ENCODE assay signal across 10 cellular contexts in genomic region chr1:151838491-151839412, GRCh38. TPM values are rescaled to one million over a fixed set of nuclear protein-coding genes. Genes with fewer than 3 reads are reported as not detected.
DNase-seq lines count a peak whose midpoint lies in the region; ATAC-seq lines count a peak whose summit lies in the region.
"Had no signal": no experiment of that assay in that cellular context is flagged by ENCODE, and none has a peak within 500 bp of the region (broad histone marks: within the 10 kb centered on the region; RNA-seq: fewer than 3 reads in every experiment).

No MANE protein-coding gene starts in this region.

- H3K9me3 ChIP-seq in right cardiac atrium (ENCODE audit: control insufficient read depth, low read length) (no peaks in the 10 kb centered on the region), skeletal muscle satellite cell (replicated peaks; ENCODE audit: low read length) (no peaks in the 10 kb centered on the region)
- H3K9me3 ChIP-seq: mucosa of descending colon had no signal

- intact Hi-C loops in right cardiac atrium (cut with DNase I) = loop anchor here in 2 of 4 donors (10.0 kb wide), 1 partner anchor 244 kb away; no protein-coding TSS in a partner anchor

- H3K9me3 Mint-ChIP-seq in activated CD8-positive, alpha-beta T cell treated with anti-CD3 and anti-CD28 coated beads, Interleukin-2, amount 10 ng/mL, durations not matched to agents 7 days and 5 days (ENCODE audit: insufficient read depth) = no peaks in the 10 kb centered on the region

- H3K27me3 Mint-ChIP-seq in activated CD8-positive, alpha-beta T cell treated with anti-CD3 and anti-CD28 coated beads, Interleukin-2, amount 10 ng/mL, durations not matched to agents 7 days and 5 days (ENCODE audit: low read depth) = peaks cover 12% of the 10 kb centered on the region

- H3K27ac Mint-ChIP-seq in activated CD8-positive, alpha-beta T cell treated with anti-CD3 and anti-CD28 coated beads, Interleukin-2, amount 10 ng/mL, durations not matched to agents 7 days and 5 days = peak overlapping the region; percentile 27

- no peaks in the 10 kb centered on the region for H3K27me3 ChIP-seq in right cardiac atrium (ENCODE audit: control insufficient read depth, insufficient read depth)
- peaks cover 39% of the 10 kb centered on the region for H3K27me3 ChIP-seq in skeletal muscle satellite cell (ENCODE audit: control insufficient read depth, insufficient read depth, low read length)

- 5% methylated on average over 93 of the region's 93 CpGs for WGBS in right cardiac atrium

- H3K9ac ChIP-seq in skeletal muscle satellite cell (ENCODE audit: low read depth, low read length) = peak overlapping the region; percentile 51

- no peaks in the 10 kb centered on the region for H3K36me3 Mint-ChIP-seq in activated CD8-positive, alpha-beta T cell treated with anti-CD3 and anti-CD28 coated beads, Interleukin-2, amount 10 ng/mL, durations not matched to agents 7 days and 5 days (ENCODE audit: low read depth)

- no peaks in the 10 kb centered on the region for H3K36me3 ChIP-seq in skeletal muscle satellite cell (ENCODE audit: insufficient read depth, low read length)

- H3K4me1 Mint-ChIP-seq in activated CD8-positive, alpha-beta T cell treated with anti-CD3 and anti-CD28 coated beads, Interleukin-2, amount 10 ng/mL, durations not matched to agents 7 days and 5 days (ENCODE audit: low read depth) = peaks cover 56% of the 10 kb centered on the region

- CTCF ChIA-PET in activated CD8-positive, alpha-beta T cell treated with anti-CD3 and anti-CD28 coated beads, Interleukin-2, amount 10 ng/mL, durations not matched to agents 7 days and 5 days (lab: Charles Lee) = interaction anchor here (1.9 kb wide), 1 partner anchor 163 kb away, joined by 5 read pairs; no protein-coding TSS in a partner anchor

- ATAC-seq in GM19025 (IDR thresholded peaks at IDR 0.05; ENCODE audit: low read depth, unreplicated experiment) = peak; percentile 28
- ATAC-seq in activated CD8-positive, alpha-beta T cell treated with anti-CD3 and anti-CD28 coated beads, Interleukin-2, amount 10 ng/mL, durations not matched to agents 7 days and 5 days = peak; percentile 7
- peak; percentile 7 to 24 for ATAC-seq in right cardiac atrium
- no peak for ATAC-seq in HG03457 (IDR thresholded peaks at IDR 0.05; ENCODE audit: unreplicated experiment)
- ATAC-seq in HG03460 (IDR thresholded peaks at IDR 0.05; ENCODE audit: unreplicated experiment) = no peak

- H3K4me1 ChIP-seq in right cardiac atrium (ENCODE audit: control insufficient read depth, insufficient read depth, low read length) (no peaks in the 10 kb centered on the region), skeletal muscle satellite cell (ENCODE audit: control insufficient read depth, insufficient read depth, low read length) (peaks cover 23% of the 10 kb centered on the region)

- peak overlapping the region; percentile 70 for H3K4me3 Mint-ChIP-seq in activated CD8-positive, alpha-beta T cell treated with anti-CD3 and anti-CD28 coated beads, Interleukin-2, amount 10 ng/mL, durations not matched to agents 7 days and 5 days

- no peak for DNase-seq in activated CD8-positive, alpha-beta T cell treated with anti-CD3 and anti-CD28 coated beads, Interleukin-2, amount 10 ng/mL, durations not matched to agents 7 days and 5 days
- peak in 2 of 3 donors; percentile 28 to 64 for DNase-seq in right cardiac atrium
- no peak for DNase-seq in mucosa of gallbladder (ENCODE audit: low spot score)
- DNase-seq in NCI-H2081 (lab: John Stamatoyannopoulos, UW) = no peak

- H3K27ac ChIP-seq in right cardiac atrium (ENCODE audit: low read length) = no peak overlapping the region

- H3K4me3 ChIP-seq in right cardiac atrium (ENCODE audit: low read length) = peak overlapping the region; percentile 53
- peak overlapping the region; percentile 64 for H3K4me3 ChIP-seq in skeletal muscle satellite cell (ENCODE audit: low read length)

- POLR2A ChIA-PET in activated CD8-positive, alpha-beta T cell treated with anti-CD3 and anti-CD28 coated beads, Interleukin-2, amount 10 ng/mL, durations not matched to agents 7 days and 5 days (lab: Charles Lee) = interaction anchor here (1.1 to 4.0 kb wide), 2 partner anchors 9 to 70 kb away, joined by 3 to 17 read pairs; partner anchors contain the start of gene THEM4

- H3K4me2 ChIP-seq in skeletal muscle satellite cell (ENCODE audit: low read length) = peak overlapping the region; percentile 78

RNA-seq across cellular contexts. Expression of gene C2CD4D, which starts 0.9 kb away (rescaled TPM):
- under 1 TPM; 0.23 to 0.26 TPM for total RNA-seq in activated CD8-positive, alpha-beta T cell treated with anti-CD3 and anti-CD28 coated beads, Interleukin-2, amount 10 ng/mL, durations not matched to agents 7 days and 5 days
- total RNA-seq in right cardiac atrium = under 1 TPM in 3 of 4 donors, not detected in 1; 0.11 to 0.21 (median 0.17) TPM
- polyA plus RNA-seq in right cardiac atrium = 0.05 TPM
- total RNA-seq in skeletal muscle satellite cell (2012; rRNA removed) = not detected in 2 replicates
- total RNA-seq in mucosa of gallbladder = 1.2 TPM
- total RNA-seq: M059J had no signal

RNA-seq across cellular contexts. Expression of gene RORC, which starts 7.2 kb away (rescaled TPM):
- total RNA-seq in activated CD8-positive, alpha-beta T cell treated with anti-CD3 and anti-CD28 coated beads, Interleukin-2, amount 10 ng/mL, durations not matched to agents 7 days and 5 days = 1 to 10 TPM; 2.4 to 2.7 TPM
- total RNA-seq in right cardiac atrium (1 to 10 TPM; 1.3 to 8.2 (median 5.0) TPM), mucosa of gallbladder (9.5 TPM)
- polyA plus RNA-seq in right cardiac atrium = 3.0 TPM
- under 0.01 TPM in 1 of 2 replicates, not detected in the other for total RNA-seq in skeletal muscle satellite cell (2012; rRNA removed)
- total RNA-seq: M059J had no signal

RNA-seq across cellular contexts. Expression of gene THEM5, which starts 14.8 kb away (rescaled TPM):
- not detected for total RNA-seq in activated CD8-positive, alpha-beta T cell treated with anti-CD3 and anti-CD28 coated beads, Interleukin-2, amount 10 ng/mL, durations not matched to agents 7 days and 5 days
- total RNA-seq in right cardiac atrium = under 1 TPM in 3 of 4 donors, not detected in 1; 0.24 to 0.53 (median 0.42) TPM
- 0.11 TPM for polyA plus RNA-seq in right cardiac atrium
- total RNA-seq in skeletal muscle satellite cell (2012; rRNA removed) = not detected in 2 replicates
- not detected for total RNA-seq in mucosa of gallbladder
- total RNA-seq: M059J, mucosa of descending colon had no signal

RNA-seq across cellular contexts. Expression of gene LINGO4, which starts 33.5 kb away (rescaled TPM):
- total RNA-seq in activated CD8-positive, alpha-beta T cell treated with anti-CD3 and anti-CD28 coated beads, Interleukin-2, amount 10 ng/mL, durations not matched to agents 7 days and 5 days = under 1 TPM; 0.16 to 0.32 TPM
- under 1 TPM in 3 of 4 donors, not detected in 1; 0.28 to 0.37 (median 0.32) TPM for total RNA-seq in right cardiac atrium
- 0.09 TPM for polyA plus RNA-seq in right cardiac atrium
- total RNA-seq in skeletal muscle satellite cell (2012; rRNA removed) = not detected in 2 replicates
- total RNA-seq in mucosa of gallbladder = 0.09 TPM
- total RNA-seq: M059J had no signal

RNA-seq across cellular contexts. Expression of gene TDRKH, which starts 48.5 kb away (rescaled TPM):
- total RNA-seq in activated CD8-positive, alpha-beta T cell treated with anti-CD3 and anti-CD28 coated beads, Interleukin-2, amount 10 ng/mL, durations not matched to agents 7 days and 5 days = 10 to 100 TPM; 14.6 to 16.4 TPM
- total RNA-seq in right cardiac atrium (1 to 10 TPM; 4.2 to 7.5 (median 6.0) TPM), mucosa of gallbladder (10.6 TPM)
- polyA plus RNA-seq in right cardiac atrium = 3.4 TPM
- 1.5 and 2.0 TPM in 2 replicates for total RNA-seq in skeletal muscle satellite cell (2012; rRNA removed)

Comparison
In these comparisons a context has a peak if more than half of its experiments do, and no peak if none do; other contexts are left out.
1. ATAC-seq: peak in GM19025 (single experiment), activated CD8-positive, alpha-beta T cell treated with anti-CD3 and anti-CD28 coated beads, Interleukin-2, amount 10 ng/mL, durations not matched to agents 7 days and 5 days (single experiment) and right cardiac atrium (2 of 2); none in HG03457 (single experiment) and HG03460 (single experiment).
2. DNase-seq: peak in right cardiac atrium (2 of 3); none in activated CD8-positive, alpha-beta T cell treated with anti-CD3 and anti-CD28 coated beads, Interleukin-2, amount 10 ng/mL, durations not matched to agents 7 days and 5 days (single experiment), mucosa of gallbladder (single experiment) and NCI-H2081 (0 of 2).